ENCODE assay signal across 9 cellular contexts in the genomic region with DNA sequence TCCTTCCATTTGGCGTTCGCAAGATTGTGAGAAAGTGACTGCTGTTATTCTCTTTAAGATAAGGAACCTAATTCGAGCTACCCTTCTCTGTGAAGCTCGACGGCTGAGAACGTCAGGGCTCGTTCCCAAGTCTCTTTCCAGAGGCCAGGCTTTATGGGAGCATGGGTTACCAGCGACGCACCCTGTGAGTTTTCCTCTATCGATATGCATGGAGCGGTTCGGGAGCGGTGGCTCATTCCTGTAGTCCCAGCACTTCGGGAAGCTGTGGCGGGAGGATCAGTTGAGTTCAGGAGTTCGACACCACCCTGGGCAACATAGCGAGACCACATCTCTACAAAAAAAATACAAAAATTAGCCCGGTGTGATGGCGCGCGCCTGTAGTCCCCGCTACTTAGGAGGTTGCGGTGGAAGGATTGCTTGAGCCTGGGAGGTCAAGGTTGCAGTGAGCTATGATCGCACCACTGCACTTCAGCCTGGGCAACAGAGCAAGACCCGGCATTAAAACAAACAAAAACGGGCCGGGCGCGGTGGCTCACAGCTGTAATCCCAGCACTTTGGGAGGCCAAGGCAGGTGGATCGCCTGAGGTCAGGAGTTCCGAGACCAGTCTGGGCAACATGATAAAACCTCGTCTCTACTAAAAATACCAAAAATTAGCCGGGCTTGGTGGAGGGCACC. TPM values are rescaled to one million over a fixed set of nuclear protein-coding genes. Genes with fewer than 3 reads are reported as not detected.
DNase-seq lines count a peak whose midpoint lies in the region; ATAC-seq, FAIRE-seq and TF ChIP-seq lines count a peak whose summit lies in the region.
"Had no signal": no experiment of that assay in that cellular context is flagged by ENCODE, and none has a peak within 500 bp of the region (broad histone marks: within the 10 kb centered on the region; RNA-seq: fewer than 3 reads in every experiment).

No MANE protein-coding gene starts in this region.

- H3K9me3 ChIP-seq in prostate gland, result no peaks in the 10 kb centered on the region

- FAIRE-seq in GM12891 (lab: Jason Lieb, UNC), result no peak

- peaks cover 10 to 47% (median 37%) of the 10 kb centered on the region in 3 donors for H3K9me3 Mint-ChIP-seq in T-cell

- CTCF ChIA-PET in T-cell (lab: Charles Lee), result interaction anchor here in 1 of 2 donors (0.6 to 1.3 kb wide), 2 partner anchors 96 to 286 kb away, joined by 3 to 6 read pairs; no protein-coding TSS in a partner anchor

- TF ChIP-seq CTCF in GM06990 (IDR thresholded peaks at IDR 0.05; ENCODE audit: insufficient read depth, low read length, poor library complexity, severe bottlenecking), result no peak
- no peak for TF ChIP-seq CTCF in foreskin keratinocyte (conservative IDR thresholded peaks at IDR 0.05)
- TF ChIP-seq CTCF in prostate gland (IDR thresholded peaks at IDR 0.05), result no peak

- ATAC-seq in T-cell (replicated peaks in 1 of 4) (no peak), foreskin keratinocyte (peak; percentile 4), GM21423 (IDR thresholded peaks at IDR 0.05; ENCODE audit: unreplicated experiment) (no peak), HG02623 (IDR thresholded peaks at IDR 0.05; ENCODE audit: unreplicated experiment) (no peak)

- H3K27ac Mint-ChIP-seq in T-cell, result peak overlapping the region; percentile 65 to 74

- H3K27me3 Mint-ChIP-seq in T-cell, result no peaks in the 10 kb centered on the region

- H3K36me3 Mint-ChIP-seq in T-cell, result peaks cover 75% of the 10 kb centered on the region

- peaks cover 12% of the 10 kb centered on the region for H3K4me1 ChIP-seq in foreskin keratinocyte
- H3K4me1 ChIP-seq in prostate gland (replicated peaks), result no peaks in the 10 kb centered on the region

- H3K27me3 ChIP-seq in GM06990 (replicated peaks; ENCODE audit: control insufficient read depth, insufficient read depth, low read length) (no peaks in the 10 kb centered on the region), foreskin keratinocyte (no peaks in the 10 kb centered on the region), prostate gland (replicated peaks; ENCODE audit: insufficient read depth) (no peaks in the 10 kb centered on the region)

- H3K27ac ChIP-seq in foreskin keratinocyte, result peak overlapping the region; percentile 72
- H3K27ac ChIP-seq in prostate gland, result peak overlapping the region; percentile 84 to 86

- DNase-seq in GM06990 (ENCODE audit: extremely low read depth, insufficient read length) (no peak), T-cell (no peak), foreskin keratinocyte (no peak), prostate gland (ENCODE audit: low spot score) (no peak), islet precursor cell (no peak), GM12891 (ENCODE audit: insufficient read length, low spot score) (no peak)

- 13% methylated on average over 33 of the region's 33 CpGs for WGBS in prostate gland

- peaks cover 14% of the 10 kb centered on the region for H3K36me3 ChIP-seq in GM06990 (ENCODE audit: control insufficient read depth, insufficient read depth, low read length)
- peaks cover 9% of the 10 kb centered on the region in 2 donors for H3K36me3 ChIP-seq in prostate gland

- peaks cover 26 to 32% (median 31%) of the 10 kb centered on the region in 3 donors for H3K4me1 Mint-ChIP-seq in T-cell

- H3K4me3 ChIP-seq in GM06990 (replicated peaks; ENCODE audit: low read depth, low read length), result peak overlapping the region; percentile 77
- H3K4me3 ChIP-seq in prostate gland, result peak overlapping the region; percentile 64 to 82

- POLR2A ChIA-PET in T-cell (lab: Charles Lee), result interaction anchor here (0.6 to 1.9 kb wide), 3 partner anchors 86 to 275 kb away, joined by 3 to 8 read pairs (median 7); a partner anchor contains a TSS

- peak overlapping the region; percentile 81 to 90 (median 82) for H3K4me3 Mint-ChIP-seq in T-cell

- intact Hi-C loops in prostate gland (cut with DNase I), result loop anchor here (5.0 kb wide), 1 partner anchor 154 kb away; no protein-coding TSS in a partner anchor

- no peak for TF ChIP-seq POLR2A in prostate gland (IDR thresholded peaks at IDR 0.05)
- TF ChIP-seq POLR2A in GM12891 (IDR thresholded peaks at IDR 0.05; ENCODE audit: low read depth, low read length), result no peak

TF ChIP-seq in GM12891, 5 proteins besides CTCF, POLR2A, EP300 and RAD21:
- TF ChIP-seq TAF1 (IDR thresholded peaks at IDR 0.05; ENCODE audit: low read depth, low read length), result no peak
- TF ChIP-seq POLR2AphosphoS5 (IDR thresholded peaks at IDR 0.05; ENCODE audit: low read depth, low read length), result no peak
- TF ChIP-seq POU2F2 (IDR thresholded peaks at IDR 0.05; ENCODE audit: low read depth, low read length), result no peak
- no peak for TF ChIP-seq SPI1 (IDR thresholded peaks at IDR 0.05; ENCODE audit: low read depth, low read length)
- no peak for TF ChIP-seq PAX5 (IDR thresholded peaks at IDR 0.05; ENCODE audit: insufficient read depth, low read length, severe bottlenecking)

RNA-seq across cellular contexts. Expression of a gene that starts 0.7 kb away (rescaled TPM):
- total RNA-seq in T-cell, result 10 to 100 TPM in 4 of 5 donors, 1 to 10 TPM in 1; 8.2 to 40.5 (median 26.4) TPM
- total RNA-seq in foreskin keratinocyte, result 6.5 and 6.6 TPM in 2 replicates
- polyA plus RNA-seq in foreskin keratinocyte, result 1.3 and 1.7 TPM in 2 replicates
- 10 to 100 TPM; 44.7 to 51.3 TPM for total RNA-seq in prostate gland
- polyA plus RNA-seq in GM12891 (2012; ENCODE audit: low read depth, missing spikeins), result 5.6 TPM

RNA-seq across cellular contexts. Expression of a gene that starts 29.0 kb away (rescaled TPM):
- total RNA-seq in T-cell (1 to 10 TPM in 2 of 5 donors, under 1 TPM in 3; 0.66 to 1.2 (median 0.93) TPM), foreskin keratinocyte (0.32 and 0.44 TPM in 2 replicates), prostate gland (under 1 TPM in 1 of 2 donors, not detected in 1; 0.87 TPM)
- 0.39 and 0.54 TPM in 2 replicates for polyA plus RNA-seq in foreskin keratinocyte
- 0.31 TPM for polyA plus RNA-seq in GM12891 (2012; ENCODE audit: low read depth, missing spikeins)

RNA-seq across cellular contexts. Expression of a gene that starts 30.5 kb away (rescaled TPM):
- total RNA-seq in T-cell, result not detected
- not detected in 2 replicates for total RNA-seq in foreskin keratinocyte
- 0.08 TPM in 2 replicates for polyA plus RNA-seq in foreskin keratinocyte
- 1 to 10 TPM; 2.2 to 5.2 TPM for total RNA-seq in prostate gland
- polyA plus RNA-seq in GM12891 (2012; ENCODE audit: low read depth, missing spikeins), result not detected
- total RNA-seq: renal cortical epithelial cell had no signal

RNA-seq across cellular contexts. Expression of a gene that starts 55.8 kb away (rescaled TPM):
- 10 to 100 TPM in 4 of 5 donors, 1 to 10 TPM in 1; 9.7 to 13.6 (median 12.0) TPM for total RNA-seq in T-cell
- 5.9 and 6.0 TPM in 2 replicates for total RNA-seq in foreskin keratinocyte
- polyA plus RNA-seq in foreskin keratinocyte, result 2.5 and 2.7 TPM in 2 replicates
- 1 to 10 TPM; 7.2 to 8.1 TPM for total RNA-seq in prostate gland
- 8.5 TPM for polyA plus RNA-seq in GM12891 (2012; ENCODE audit: low read depth, missing spikeins)

RNA-seq across cellular contexts. Expression of a gene that starts 55.8 kb away (rescaled TPM):
- 1 to 10 TPM; 1.2 to 2.8 (median 2.1) TPM for total RNA-seq in T-cell
- 1.4 and 1.9 TPM in 2 replicates for total RNA-seq in foreskin keratinocyte
- 0.60 and 0.85 TPM in 2 replicates for polyA plus RNA-seq in foreskin keratinocyte
- total RNA-seq in prostate gland, result 10 to 100 TPM; 13.4 to 19.3 TPM
- polyA plus RNA-seq in GM12891 (2012; ENCODE audit: low read depth, missing spikeins), result 0.13 TPM
